In genomic region chr9:72292184-72292787, GRCh38 we compare ENCODE assay signal across 8 cellular contexts.
DNase-seq lines count a peak whose midpoint lies in the region; TF ChIP-seq lines count a peak whose summit lies in the region.

No MANE protein-coding gene starts in this region.

- no peak overlapping the region for H3K4ac ChIP-seq in mesenchymal stem cell (ENCODE audit: low read depth in 1 of 2, low read length in 2 of 2)

- DNase-seq in ACHN, result peak; percentile 70
- peak; percentile 32 for DNase-seq in GM13977 (ENCODE audit: low spot score)
- DNase-seq in NCI-H2171 (lab: John Stamatoyannopoulos, UW), result peak; percentile 3
- no peak for DNase-seq in coronary artery (ENCODE audit: low spot score)
- DNase-seq in mesenchymal stem cell, result peak; percentile 70
- DNase-seq in activated CD4-positive, alpha-beta memory T cell treated with anti-CD3 and anti-CD28 coated beads for 36 hours, result no peak
- no peak for DNase-seq in SK-N-DZ (ENCODE audit: low spot score)
- DNase-seq in activated effector memory CD4-positive, alpha-beta T cell treated with Interleukin-2 at 50 U/mL for 16 hours, result no peak

- H3K9ac ChIP-seq in mesenchymal stem cell (ENCODE audit: low read length), result peak overlapping the region; percentile 50

- H3K27ac ChIP-seq in coronary artery (peak overlapping the region in 1 of 2 donors; percentile 46), mesenchymal stem cell (ENCODE audit: low read length, poor library complexity, severe bottlenecking) (peak overlapping the region; percentile 72)

- H3K27me3 ChIP-seq in mesenchymal stem cell (ENCODE audit: control insufficient read depth in 1 of 2, insufficient read depth in 1 of 2, low read length in 2 of 2), result no peaks in the 10 kb centered on the region

- POLR2A ChIA-PET in activated CD4-positive, alpha-beta memory T cell treated with anti-CD3 and anti-CD28 coated beads for 36 hours (lab: Charles Lee), result no interaction called here

- TF ChIP-seq CTCF in GM13977 (IDR thresholded peaks at IDR 0.05; ENCODE audit: extremely low read depth, insufficient read depth, missing control alignments) (peak; percentile 46), coronary artery (IDR thresholded peaks at IDR 0.05) (peak; percentile 32)

- in situ Hi-C loops in ACHN (cut with HindIII; ENCODE audit: low pct_ligation_motif_present, low pct_unique_long_range_greater_than_20kb, low sequenced_read_pairs), result no loop called here
- in situ Hi-C loops in GM13977 (cut with MboI; ENCODE audit: low pct_unique_long_range_greater_than_20kb, low sequenced_read_pairs, unreplicated experiment), result loop anchor here (25.0 kb wide), 1 partner anchor 520 kb away; no protein-coding TSS in a partner anchor

- H3K4me3 ChIP-seq in coronary artery, result peak overlapping the region; percentile 15
- H3K4me3 ChIP-seq in mesenchymal stem cell (ENCODE audit: insufficient read depth in 1 of 2, low read depth in 1 of 2, low read length in 2 of 2), result no peak overlapping the region

- H2AK5ac ChIP-seq in mesenchymal stem cell (ENCODE audit: low read length, severe bottlenecking), result no peak overlapping the region

- H2BK5ac ChIP-seq in mesenchymal stem cell (ENCODE audit: low read depth, low read length, poor library complexity, severe bottlenecking), result no peak overlapping the region

- CTCF ChIA-PET in activated CD4-positive, alpha-beta memory T cell treated with anti-CD3 and anti-CD28 coated beads for 36 hours (lab: Charles Lee), result interaction anchor here (0.9 to 5.8 kb wide), 13 partner anchors 9 to 316 kb away, joined by 3 to 51 read pairs (median 5); partner anchors contain the start of gene ZFAND5

- no peak overlapping the region for H2AFZ ChIP-seq in mesenchymal stem cell (ENCODE audit: low read depth, low read length)

- H3K9me3 Mint-ChIP-seq in activated CD4-positive, alpha-beta memory T cell treated with anti-CD3 and anti-CD28 coated beads for 36 hours, result no peaks in the 10 kb centered on the region

- no peak overlapping the region for H4K8ac ChIP-seq in mesenchymal stem cell (ENCODE audit: low read length)

- H3K18ac ChIP-seq in mesenchymal stem cell (ENCODE audit: low read depth in 1 of 2, low read length in 2 of 2), result no peak overlapping the region

- no peak overlapping the region for H2BK120ac ChIP-seq in mesenchymal stem cell (ENCODE audit: low read depth, low read length)

- 33% methylated on average over 1 of the region's 2 CpGs for WGBS in mesenchymal stem cell

- no peaks in the 10 kb centered on the region for H3K9me3 ChIP-seq in mesenchymal stem cell (ENCODE audit: control insufficient read depth, low read length)

- H2BK12ac ChIP-seq in mesenchymal stem cell (ENCODE audit: low read length in 2 of 2), result no peak overlapping the region

- H3K4me2 ChIP-seq in mesenchymal stem cell (ENCODE audit: low read length, poor library complexity, severe bottlenecking), result no peak overlapping the region

- intact Hi-C loops in activated CD4-positive, alpha-beta memory T cell treated with anti-CD3 and anti-CD28 coated beads for 36 hours (cut with micrococcal nuclease), result loop anchor here (1.0 to 5.0 kb wide), 4 partner anchors 70 to 890 kb away; no protein-coding TSS in a partner anchor

- H3K23ac ChIP-seq in mesenchymal stem cell (ENCODE audit: low read length in 2 of 2), result no peak overlapping the region

- no peaks in the 10 kb centered on the region for H3K4me1 Mint-ChIP-seq in activated CD4-positive, alpha-beta memory T cell treated with anti-CD3 and anti-CD28 coated beads for 36 hours (ENCODE audit: low read depth)

- no peaks in the 10 kb centered on the region for H3K36me3 Mint-ChIP-seq in activated CD4-positive, alpha-beta memory T cell treated with anti-CD3 and anti-CD28 coated beads for 36 hours

- H3K4me1 ChIP-seq in mesenchymal stem cell (ENCODE audit: control insufficient read depth, insufficient read depth, low read depth, low read length), result peaks cover 12% of the 10 kb centered on the region

- H3K79me1 ChIP-seq in mesenchymal stem cell (replicated peaks; ENCODE audit: low read length, poor library complexity, severe bottlenecking), result no peaks in the 10 kb centered on the region

- no peak overlapping the region for H3K27ac Mint-ChIP-seq in activated CD4-positive, alpha-beta memory T cell treated with anti-CD3 and anti-CD28 coated beads for 36 hours

- peaks cover 6% of the 10 kb centered on the region for H3K27me3 Mint-ChIP-seq in activated CD4-positive, alpha-beta memory T cell treated with anti-CD3 and anti-CD28 coated beads for 36 hours

- H3K4me3 Mint-ChIP-seq in activated CD4-positive, alpha-beta memory T cell treated with anti-CD3 and anti-CD28 coated beads for 36 hours, result no peak overlapping the region

- H4K91ac ChIP-seq in mesenchymal stem cell (ENCODE audit: low read length), result no peak overlapping the region

- H3K36me3 ChIP-seq in mesenchymal stem cell (ENCODE audit: control insufficient read depth in 1 of 2, insufficient read depth in 2 of 2, low read depth in 1 of 2, low read length in 2 of 2), result no peaks in the 10 kb centered on the region

- no peak overlapping the region for H2BK15ac ChIP-seq in mesenchymal stem cell (ENCODE audit: low read depth, poor library complexity, severe bottlenecking)

- no peak overlapping the region for H3K14ac ChIP-seq in mesenchymal stem cell (ENCODE audit: low read length in 2 of 2)

Comparison
In these comparisons a context has a peak if more than half of its experiments do, and no peak if none do; other contexts are left out.
1. DNase-seq: peak in ACHN (single experiment), GM13977 (single experiment), NCI-H2171 (single experiment) and mesenchymal stem cell (single experiment); none in coronary artery (single experiment), activated CD4-positive, alpha-beta memory T cell treated with anti-CD3 and anti-CD28 coated beads for 36 hours (single experiment), SK-N-DZ (single experiment) and activated effector memory CD4-positive, alpha-beta T cell treated with Interleukin-2 at 50 U/mL for 16 hours (single experiment).